35 cellular contexts compared by ENCODE assay signal in genomic region chr10:125189162-125189561, GRCh38.
"Had no signal": no experiment of that assay in that cellular context is flagged by ENCODE, and none has a peak within 500 bp of the region (broad histone marks: within the 10 kb centered on the region; RNA-seq: fewer than 3 reads in every experiment).

No MANE protein-coding gene starts in this region.

- H3K4me3 Mint-ChIP-seq: activated B cell treated with CpG ODN at 0.5 μM for 24 hours; activated CD4-positive, alpha-beta memory T cell treated with anti-CD3 and anti-CD28 coated beads for 36 hours; activated CD4-positive, alpha-beta T cell treated with anti-CD3 and anti-CD28 coated beads, Interleukin-2, amount 10 ng/mL, durations not matched to agents 24 days and 14 days; activated CD8-positive, alpha-beta T cell treated with anti-CD3 and anti-CD28 coated beads for 36 hours; activated naive CD4-positive, alpha-beta T cell treated with anti-CD3 and anti-CD28 coated beads for 36 hours; activated naive CD8-positive, alpha-beta T cell treated with anti-CD3 and anti-CD28 coated beads for 36 hours; activated T-cell treated with anti-CD3 and anti-CD28 coated beads, Interleukin-2, amount 50 U/mL, for 4 hours; activated T-cell treated with anti-CD3 and anti-CD28 coated beads, Interleukin-2, amount 50 U/mL, for 72 hours; activated T-helper 1 cell treated with anti-CD3 and anti-CD28 coated beads, Interleukin-12 subunit alpha, Interleukin-12 subunit beta, Interleukin-2, Interleukin-4 antibody, amounts not matched to agents 30 ng/mL and 10 ng/mL and 1 ng/mL, durations not matched to agents 14 hours and 24 hours and 36 hours; activated T-helper 17 cell treated with anti-CD3 and anti-CD28 coated beads, Interleukin-2, amount 50 U/mL, for 72 hours; T-helper 1 cell treated with Interleukin-12 subunit alpha and Interleukin-12 subunit beta and Interleukin-4 antibody, amounts not matched to agents 30 μg/mL and 1 μg/mL, for 36 hours; T-helper 2 cell treated with Interferon-gamma antibody and Interleukin-4, amounts not matched to agents 5 μg/mL and 100 μg/mL, for 36 hours had no signal

- H3K36me3 Mint-ChIP-seq: activated CD4-positive, alpha-beta memory T cell treated with anti-CD3 and anti-CD28 coated beads for 36 hours; activated naive CD4-positive, alpha-beta T cell treated with anti-CD3 and anti-CD28 coated beads, Interleukin-2, amount 50 U/mL, for 72 hours; activated naive CD8-positive, alpha-beta T cell treated with anti-CD3 and anti-CD28 coated beads for 36 hours had no signal

- H3K27ac ChIP-seq: adrenal gland, body of pancreas, brain microvascular endothelial cell, breast epithelium, VCaP had no signal

- H3K27ac Mint-ChIP-seq: activated B cell treated with CpG ODN at 0.5 μM for 24 hours; activated CD4-positive, alpha-beta memory T cell treated with anti-CD3 and anti-CD28 coated beads for 36 hours; activated CD4-positive, alpha-beta T cell treated with anti-CD3 and anti-CD28 coated beads, Interleukin-2, amount 10 ng/mL, durations not matched to agents 24 days and 14 days; activated CD8-positive, alpha-beta T cell treated with anti-CD3 and anti-CD28 coated beads for 36 hours; activated naive CD4-positive, alpha-beta T cell treated with anti-CD3 and anti-CD28 coated beads for 36 hours; activated naive CD4-positive, alpha-beta T cell treated with anti-CD3 and anti-CD28 coated beads, Interleukin-2, amount 50 U/mL, for 72 hours; activated naive CD8-positive, alpha-beta T cell treated with anti-CD3 and anti-CD28 coated beads for 36 hours; activated T-cell treated with anti-CD3 and anti-CD28 coated beads, Interleukin-2, amount 50 U/mL, for 72 hours; activated T-helper 1 cell treated with anti-CD3 and anti-CD28 coated beads, Interleukin-12 subunit alpha, Interleukin-12 subunit beta, Interleukin-2, Interleukin-4 antibody, amounts not matched to agents 30 ng/mL and 10 ng/mL and 1 ng/mL, durations not matched to agents 14 hours and 24 hours and 36 hours; activated T-helper 17 cell treated with anti-CD3 and anti-CD28 coated beads, Interleukin-2, amount 50 U/mL, for 72 hours; T-helper 1 cell treated with Interleukin-12 subunit alpha and Interleukin-12 subunit beta and Interleukin-4 antibody, amounts not matched to agents 30 μg/mL and 1 μg/mL, for 36 hours; T-helper 2 cell treated with Interferon-gamma antibody and Interleukin-4, amounts not matched to agents 5 μg/mL and 100 μg/mL, for 36 hours had no signal

- H3K27me3 Mint-ChIP-seq: activated CD4-positive, alpha-beta T cell treated with anti-CD3 and anti-CD28 coated beads, Interleukin-2, amount 10 ng/mL, durations not matched to agents 24 days and 14 days; activated CD8-positive, alpha-beta T cell treated with anti-CD3 and anti-CD28 coated beads for 36 hours had no signal

- H3K4me3 ChIP-seq: adrenal gland, body of pancreas, breast epithelium had no signal

- DNase-seq: activated B cell treated with CpG ODN at 0.5 μM for 24 hours; activated CD4-positive, alpha-beta memory T cell treated with anti-CD3 and anti-CD28 coated beads for 36 hours; activated CD4-positive, alpha-beta T cell treated with anti-CD3 and anti-CD28 coated beads for 4 hours; activated CD4-positive, alpha-beta T cell treated with anti-CD3 and anti-CD28 coated beads, Interleukin-2, amount 10 ng/mL, durations not matched to agents 24 days and 14 days; activated CD4-positive, alpha-beta T cell treated with anti-CD3 and anti-CD28 coated beads, Interleukin-2, amount 50 U/mL, for 1 hour; activated CD4-positive, alpha-beta T cell treated with anti-CD3 and anti-CD28 coated beads, Interleukin-2, amount 50 U/mL, for 4 hours; activated CD4-positive, CD25-positive, alpha-beta regulatory T cell treated with anti-CD3 and anti-CD28 coated beads, Interleukin-2, amount 50 U/mL, for 72 hours; activated CD8-positive, alpha-beta memory T cell treated with anti-CD3 and anti-CD28 coated beads, Interleukin-2, amount 50 U/mL, for 4 hours; activated CD8-positive, alpha-beta T cell treated with anti-CD3 and anti-CD28 coated beads for 36 hours; activated effector memory CD4-positive, alpha-beta T cell treated with anti-CD3 and anti-CD28 coated beads, Interleukin-2, amount 50 U/mL, for 16 hours; activated gamma-delta T cell treated with Interleukin-2 at 50 U/mL for 16 hours; activated naive CD4-positive, alpha-beta T cell; activated naive CD4-positive, alpha-beta T cell treated with anti-CD3 and anti-CD28 coated beads for 36 hours; activated naive CD4-positive, alpha-beta T cell treated with anti-CD3 and anti-CD28 coated beads, Interleukin-2, amount 50 U/mL, for 16 hours; activated naive CD8-positive, alpha-beta T cell treated with anti-CD3 and anti-CD28 coated beads for 36 hours; activated T-cell treated with anti-CD3 and anti-CD28 coated beads for 4 hours; activated T-cell treated with anti-CD3 and anti-CD28 coated beads, Interleukin-2, amount 50 U/mL, for 1 hour; activated T-cell treated with anti-CD3 and anti-CD28 coated beads, Interleukin-2, amount 50 U/mL, for 4 hours; activated T-cell treated with anti-CD3 and anti-CD28 coated beads, Interleukin-2, amount 50 U/mL, for 72 hours; amniotic stem cell; aorta; body of pancreas; brain microvascular endothelial cell; central memory CD4-positive, alpha-beta T cell; T-helper 1 cell; T-helper 2 cell; T-helper 9 cell had no signal

- H3K9me3 Mint-ChIP-seq: activated B cell treated with CpG ODN at 0.5 μM for 24 hours; activated CD4-positive, alpha-beta memory T cell treated with anti-CD3 and anti-CD28 coated beads for 36 hours; activated CD4-positive, alpha-beta T cell treated with anti-CD3 and anti-CD28 coated beads, Interleukin-2, amount 10 ng/mL, durations not matched to agents 24 days and 14 days; activated CD8-positive, alpha-beta T cell treated with anti-CD3 and anti-CD28 coated beads for 36 hours; activated naive CD4-positive, alpha-beta T cell treated with anti-CD3 and anti-CD28 coated beads for 36 hours; activated naive CD4-positive, alpha-beta T cell treated with anti-CD3 and anti-CD28 coated beads, Interleukin-2, amount 50 U/mL, for 72 hours; activated T-cell treated with anti-CD3 and anti-CD28 coated beads, Interleukin-2, amount 50 U/mL, for 4 hours; activated T-helper 1 cell treated with anti-CD3 and anti-CD28 coated beads, Interleukin-12 subunit alpha, Interleukin-12 subunit beta, Interleukin-2, Interleukin-4 antibody, amounts not matched to agents 30 ng/mL and 10 ng/mL and 1 ng/mL, durations not matched to agents 14 hours and 24 hours and 36 hours; activated T-helper 17 cell treated with anti-CD3 and anti-CD28 coated beads, Interleukin-2, amount 50 U/mL, for 72 hours; T-helper 1 cell treated with Interleukin-12 subunit alpha and Interleukin-12 subunit beta and Interleukin-4 antibody, amounts not matched to agents 30 μg/mL and 1 μg/mL, for 36 hours; T-helper 2 cell treated with Interferon-gamma antibody and Interleukin-4, amounts not matched to agents 5 μg/mL and 100 μg/mL, for 36 hours had no signal

- H3K4me1 Mint-ChIP-seq: activated B cell treated with CpG ODN at 0.5 μM for 24 hours; activated CD4-positive, alpha-beta T cell treated with anti-CD3 and anti-CD28 coated beads, Interleukin-2, amount 10 ng/mL, durations not matched to agents 24 days and 14 days; activated naive CD8-positive, alpha-beta T cell treated with anti-CD3 and anti-CD28 coated beads for 36 hours; activated T-helper 17 cell treated with anti-CD3 and anti-CD28 coated beads, Interleukin-2, amount 50 U/mL, for 72 hours had no signal
